In genomic region chr13:53341144-53341510, GRCh38 we compare ENCODE assay signal across 28 cellular contexts.
"Had no signal": no experiment of that assay in that cellular context is flagged by ENCODE, and none has a peak within 500 bp of the region (broad histone marks: within the 10 kb centered on the region; RNA-seq: fewer than 3 reads in every experiment).

No MANE protein-coding gene starts in this region.

- H3K9me3 ChIP-seq: lower lobe of right lung, pancreas, prostate gland, stomach, testis, thyroid gland, transverse colon, upper lobe of right lung had no signal

- DNase-seq: kidney; left colon; left lung; lower lobe of right lung; mammary epithelial cell; mesenchymal stem cell; naive B cell; natural killer cell; nephron progenitor cell; pancreas; posterior cingulate gyrus; retina; right cardiac atrium; stimulated activated CD4-positive, alpha-beta T cell treated with anti-CD3 and anti-CD28 coated beads, Interleukin-12 subunit alpha, Interleukin-12 subunit beta, amount 100 ng/mL, for 4 hours; stimulated activated CD4-positive, alpha-beta T cell treated with anti-CD3 and anti-CD28 coated beads, Interleukin-15, amount 100 ng/mL, for 24 hours; stimulated activated CD4-positive, alpha-beta T cell treated with anti-CD3 and anti-CD28 coated beads, Interleukin-2, amount 100 ng/mL, for 24 hours; stimulated activated CD4-positive, alpha-beta T cell treated with anti-CD3 and anti-CD28 coated beads, Interleukin-4, amount 100 ng/mL, for 1 hour; stimulated activated naive B cell treated with anti-CD40 and anti-IgM and Interleukin-4, amounts not matched to agents 10 μg/mL and 1 μg/mL and 100 μg/mL, for 72 hours; stimulated activated naive CD8-positive, alpha-beta T cell treated with anti-CD3 and anti-CD28 coated beads, Interleukin-15, Interleukin-2, amounts not matched to agents 100 U/mL and 50 U/mL, for 24 hours; stomach; testis; thyroid gland; transverse colon; upper lobe of right lung had no signal

- ATAC-seq: left colon; left lung; lower lobe of right lung; natural killer cell; pancreas; right cardiac atrium; sciatic nerve; stimulated activated naive B cell treated with anti-CD40 and anti-IgM and Interleukin-4, amounts not matched to agents 10 μg/mL and 1 μg/mL and 100 μg/mL, for 72 hours; stimulated activated naive CD8-positive, alpha-beta T cell treated with anti-CD3 and anti-CD28 coated beads, Interleukin-15, Interleukin-2, amounts not matched to agents 100 U/mL and 50 U/mL, for 24 hours; upper lobe of right lung had no signal

- H2AFZ ChIP-seq: hepatocyte had no signal

- H3K27me3 ChIP-seq: hepatocyte, left lung, pancreas, stomach, testis, thyroid gland, transverse colon, upper lobe of right lung had no signal

- H3K27ac ChIP-seq: hepatocyte, left lung, lower lobe of right lung, pancreas, prostate gland, skin epidermis, stomach, testis, thyroid gland, transverse colon, upper lobe of right lung had no signal

- H3K4me1 ChIP-seq: left lung, lower lobe of right lung, pancreas, prostate gland, stomach, testis, thyroid gland, transverse colon, upper lobe of right lung had no signal

- H3K79me2 ChIP-seq: hepatocyte had no signal

- H3K36me3 ChIP-seq: left lung, lower lobe of right lung, pancreas, prostate gland, stomach, thyroid gland, transverse colon, upper lobe of right lung had no signal

- H3K4me2 ChIP-seq: hepatocyte had no signal

- H3K4me3 ChIP-seq: hepatocyte, left lung, lower lobe of right lung, pancreas, prostate gland, skin epidermis, stomach, testis, thyroid gland, transverse colon, upper lobe of right lung had no signal
